ENCODE assay signal across 24 cellular contexts in genomic region chr11:130299978-130300377, GRCh38. TPM values are rescaled to one million over a fixed set of nuclear protein-coding genes. Genes with fewer than 3 reads are reported as not detected.
DNase-seq lines count a peak whose midpoint lies in the region; ATAC-seq and TF ChIP-seq lines count a peak whose summit lies in the region.
"Had no signal": no experiment of that assay in that cellular context is flagged by ENCODE, and none has a peak within 500 bp of the region (broad histone marks: within the 10 kb centered on the region; RNA-seq: fewer than 3 reads in every experiment).

No MANE protein-coding gene starts in this region.

- H3K27me3 ChIP-seq in OCI-LY3 (ENCODE audit: low read depth, low read length) (no peaks in the 10 kb centered on the region), gastrocnemius medialis (no peaks in the 10 kb centered on the region), mesenchymal stem cell (ENCODE audit: control insufficient read depth in 1 of 2, insufficient read depth in 1 of 2, low read length in 2 of 2) (no peaks in the 10 kb centered on the region)
- H3K27me3 ChIP-seq: right lobe of liver, stomach, tibial nerve had no signal

- no peak overlapping the region for H2BK12ac ChIP-seq in mesenchymal stem cell (ENCODE audit: low read length in 2 of 2)

- no peaks in the 10 kb centered on the region for H3K9me3 ChIP-seq in OCI-LY3 (ENCODE audit: insufficient read depth, low read length)
- H3K9me3 ChIP-seq in gastrocnemius medialis, result no peaks in the 10 kb centered on the region
- H3K9me3 ChIP-seq in mesenchymal stem cell (ENCODE audit: control insufficient read depth, low read length), result no peaks in the 10 kb centered on the region
- H3K9me3 ChIP-seq: right lobe of liver, stomach had no signal

- H3K14ac ChIP-seq in mesenchymal stem cell (ENCODE audit: low read length in 2 of 2), result no peak overlapping the region

- H3K4me3 ChIP-seq in OCI-LY3 (ENCODE audit: low read length) (peak overlapping the region; percentile 29), gastrocnemius medialis (no peak overlapping the region), mesenchymal stem cell (ENCODE audit: insufficient read depth in 1 of 2, low read depth in 1 of 2, low read length in 2 of 2) (no peak overlapping the region)
- H3K4me3 ChIP-seq: right lobe of liver, stomach, tibial nerve had no signal

- no peak overlapping the region for H2BK15ac ChIP-seq in mesenchymal stem cell (ENCODE audit: low read depth, poor library complexity, severe bottlenecking)

- ATAC-seq in GM18907 (IDR thresholded peaks at IDR 0.05; ENCODE audit: unreplicated experiment) (peak; percentile 79), HG02943 (IDR thresholded peaks at IDR 0.05; ENCODE audit: low read depth, unreplicated experiment) (peak; percentile 55), gastrocnemius medialis (no peak), HG02884 (IDR thresholded peaks at IDR 0.05; ENCODE audit: unreplicated experiment) (no peak)
- ATAC-seq: HCT116, HepG2, right lobe of liver, SK-N-SH treated with all-trans-retinoic acid at 6 μM for 48 hours had no signal

- H2BK5ac ChIP-seq in mesenchymal stem cell (ENCODE audit: low read depth, low read length, poor library complexity, severe bottlenecking), result no peak overlapping the region

- H2AFZ ChIP-seq in OCI-LY3 (ENCODE audit: low read depth, low read length) (no peak overlapping the region), mesenchymal stem cell (ENCODE audit: low read depth, low read length) (no peak overlapping the region)

- H2AK5ac ChIP-seq in mesenchymal stem cell (ENCODE audit: low read length, severe bottlenecking), result no peak overlapping the region

- DNase-seq in gastrocnemius medialis (no peak), mesenchymal stem cell (no peak), cardiac septum (ENCODE audit: low spot score) (no peak), DMS 273 treated with DMSO at 0.1 percent for 48 hours (lab: John Stamatoyannopoulos, UW) (no peak)
- DNase-seq: activated CD4-positive, alpha-beta T cell treated with anti-CD3 and anti-CD28 coated beads for 48 hours; activated naive CD4-positive, alpha-beta T cell treated with anti-CD3 and anti-CD28 coated beads for 36 hours; activated T-cell treated with anti-CD3 and anti-CD28 coated beads, Interleukin-2, amount 50 U/mL, for 48 hours; anterior cingulate cortex; Calu3; dermis blood vessel endothelial cell; NCI-H187 treated with DMSO at 0.1 percent for 48 hours; right lobe of liver; stimulated activated CD4-positive, alpha-beta T cell treated with anti-CD3 and anti-CD28 coated beads, Interleukin-4, amount 100 ng/mL, for 4 hours; stomach had no signal

- peaks cover 11% of the 10 kb centered on the region; the same call in 1 of the 2 replicates for H4K20me1 ChIP-seq in OCI-LY3 (ENCODE audit: insufficient read depth, low read length)

- no peak overlapping the region for H3K18ac ChIP-seq in mesenchymal stem cell (ENCODE audit: low read depth in 1 of 2, low read length in 2 of 2)

- no peak overlapping the region for H3K23ac ChIP-seq in mesenchymal stem cell (ENCODE audit: low read length in 2 of 2)

- peak overlapping the region; percentile 44; the same call in 1 of the 2 replicates for H3K9ac ChIP-seq in OCI-LY3 (ENCODE audit: low read length)
- no peak overlapping the region for H3K9ac ChIP-seq in mesenchymal stem cell (ENCODE audit: low read length)

- H3K27ac ChIP-seq in OCI-LY3 (ENCODE audit: low read length) (peak overlapping the region; percentile 71), gastrocnemius medialis (peak overlapping the region; percentile 66 to 81 (median 78)), mesenchymal stem cell (ENCODE audit: low read length, poor library complexity, severe bottlenecking) (no peak overlapping the region)
- H3K27ac ChIP-seq: C4-2B, HL-60, right lobe of liver, stomach, tibial nerve had no signal

- H3K79me1 ChIP-seq in mesenchymal stem cell (replicated peaks; ENCODE audit: low read length, poor library complexity, severe bottlenecking), result peaks cover 31% of the 10 kb centered on the region

- H4K91ac ChIP-seq in mesenchymal stem cell (ENCODE audit: low read length), result no peak overlapping the region

- TF ChIP-seq POLR2A in gastrocnemius medialis (IDR thresholded peaks at IDR 0.05), result no peak

- 98% methylated on average over 4 of the region's 5 CpGs for WGBS in mesenchymal stem cell

- in situ Hi-C loops in gastrocnemius medialis (cut with MboI; ENCODE audit: low sequenced_read_pairs in 4 of 4), result no loop called here

- intact Hi-C loops in gastrocnemius medialis (cut with DNase I; ENCODE audit: low total_unique reads), result no loop called here
- intact Hi-C loops in cardiac septum (cut with DNase I), result no loop called here

- H4K8ac ChIP-seq in mesenchymal stem cell (ENCODE audit: low read length), result no peak overlapping the region

- no peak overlapping the region for H3K4ac ChIP-seq in mesenchymal stem cell (ENCODE audit: low read depth in 1 of 2, low read length in 2 of 2)

- no peak for TF ChIP-seq CTCF in OCI-LY3 (IDR thresholded peaks at IDR 0.05; ENCODE audit: low read depth, low read length)
- no peak for TF ChIP-seq CTCF in gastrocnemius medialis (IDR thresholded peaks at IDR 0.05 in 4 of 5, conservative IDR thresholded peaks at IDR 0.05 in 1 of 5)

- peaks cover 85% of the 10 kb centered on the region for H3K79me2 ChIP-seq in OCI-LY3 (ENCODE audit: low read length)

- H3K4me2 ChIP-seq in OCI-LY3 (ENCODE audit: low read length) (peak overlapping the region; percentile 63), mesenchymal stem cell (ENCODE audit: low read length, poor library complexity, severe bottlenecking) (no peak overlapping the region)

- H2BK120ac ChIP-seq in mesenchymal stem cell (ENCODE audit: low read depth, low read length), result no peak overlapping the region

- H3K36me3 ChIP-seq in OCI-LY3 (replicated peaks; ENCODE audit: low read depth, low read length), result peaks cover 13% of the 10 kb centered on the region
- no peaks in the 10 kb centered on the region for H3K36me3 ChIP-seq in gastrocnemius medialis
- peaks cover 5 to 9% of the 10 kb centered on the region in 2 experiments for H3K36me3 ChIP-seq in mesenchymal stem cell (ENCODE audit: control insufficient read depth in 1 of 2, insufficient read depth in 2 of 2, low read depth in 1 of 2, low read length in 2 of 2)
- H3K36me3 ChIP-seq: right lobe of liver had no signal

- H3K4me1 ChIP-seq in OCI-LY3 (ENCODE audit: low read length), result peaks cover 33% of the 10 kb centered on the region
- peaks cover 27 to 39% of the 10 kb centered on the region in 2 donors for H3K4me1 ChIP-seq in gastrocnemius medialis
- peaks cover 2% of the 10 kb centered on the region for H3K4me1 ChIP-seq in mesenchymal stem cell (ENCODE audit: control insufficient read depth, insufficient read depth, low read depth, low read length)
- H3K4me1 ChIP-seq: right lobe of liver had no signal

RNA-seq across cellular contexts. Expression of gene ZBTB44, which starts 14.7 kb away (rescaled TPM):
- total RNA-seq in gastrocnemius medialis (100 to 1,000 TPM in 1 of 4 donors, 10 to 100 TPM in 3; 57.4 to 108 (median 68.8) TPM), cardiac septum (37.0 TPM)
- polyA plus RNA-seq in mesenchymal stem cell (2013, experiment 1 of 2), result 7.1 TPM
- polyA plus RNA-seq in mesenchymal stem cell (2013, experiment 2 of 2), result 6.9 TPM

Comparison
In these comparisons a context has a peak if more than half of its experiments do, and no peak if none do; other contexts are left out.
1. ATAC-seq: peak in GM18907 (single experiment) and HG02943 (single experiment); none in gastrocnemius medialis (0 of 2) and HG02884 (single experiment).